ENCODE assay signal across 1 cellular context in the genomic region with DNA sequence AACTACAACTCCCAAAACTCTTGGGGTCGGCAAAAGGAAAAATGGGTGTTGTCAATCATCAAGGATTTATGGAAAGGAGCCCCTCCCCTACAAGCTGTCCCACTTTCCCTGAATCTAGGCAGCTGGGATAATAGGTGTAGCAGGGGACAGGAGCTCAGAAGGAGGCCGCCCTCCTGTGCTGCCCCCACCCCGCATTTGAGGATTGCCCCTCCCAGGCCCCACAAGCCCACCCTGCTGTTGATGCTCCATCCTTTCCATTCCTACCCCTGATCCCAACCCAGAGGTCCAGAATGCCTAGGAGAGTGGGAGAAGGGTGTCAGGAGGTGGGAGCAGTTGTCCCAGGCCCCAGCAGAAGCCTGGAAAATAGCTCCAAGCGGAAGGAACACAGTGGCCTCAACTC.
TF ChIP-seq lines count a peak whose summit lies in the region.

No MANE protein-coding gene starts in this region.

TF ChIP-seq in K562, 482 proteins besides CTCF, POLR2A, EP300 and RAD21:
- TF ChIP-seq FOS (IDR thresholded peaks at IDR 0.05; ENCODE audit: extremely low read depth, insufficient read length) (no peak), MYNN (IDR thresholded peaks at IDR 0.05) (no peak), MYNN (CRISPR knock-in tag; IDR thresholded peaks at IDR 0.05) (no peak), POLR2AphosphoS5 (IDR thresholded peaks at IDR 0.05; ENCODE audit: control insufficient read depth, insufficient read depth, low read depth, low read length) (0 out of 2 replicates have a peak, but pooled peaks have one; percentile 36), GTF2F1 (IDR thresholded peaks at IDR 0.05; ENCODE audit: low read depth, low read length) (no peak)
